ENCODE assay signal across 1 cellular context in genomic region chr10:105973912-105974311, GRCh38.
TF ChIP-seq lines count a peak whose summit lies in the region.

No MANE protein-coding gene starts in this region.

TF ChIP-seq in H1, 55 proteins besides CTCF, POLR2A, EP300 and RAD21:
- TF ChIP-seq RFX5 (IDR thresholded peaks at IDR 0.05; ENCODE audit: borderline replicate concordance, low read depth, low read length) (no peak), EGR1 (IDR thresholded peaks at IDR 0.05; ENCODE audit: borderline replicate concordance, low read depth, low read length) (no peak), TEAD4 (IDR thresholded peaks at IDR 0.05; ENCODE audit: low read depth, low read length) (no peak), KDM5A (IDR thresholded peaks at IDR 0.05; ENCODE audit: low read length) (no peak), POLR2AphosphoS5 (IDR thresholded peaks at IDR 0.05; ENCODE audit: low read depth, low read length) (no peak), ATF2 (IDR thresholded peaks at IDR 0.05; ENCODE audit: low read length) (no peak), TCF12 (IDR thresholded peaks at IDR 0.05; ENCODE audit: low read depth, low read length) (no peak), MAFK (IDR thresholded peaks at IDR 0.05; ENCODE audit: low read depth, low read length) (no peak), JUN (IDR thresholded peaks at IDR 0.05; ENCODE audit: low read depth, low read length) (no peak), CTBP2 (IDR thresholded peaks at IDR 0.05; ENCODE audit: borderline replicate concordance, insufficient read depth, insufficient read length, low read length) (no peak), NANOG (IDR thresholded peaks at IDR 0.05; ENCODE audit: insufficient read depth, low read depth, low read length, poor library complexity, severe bottlenecking) (no peak), JUND (IDR thresholded peaks at IDR 0.05; ENCODE audit: low read length) (no peak), EZH2 (IDR thresholded peaks at IDR 0.05; ENCODE audit: low read depth, low read length, severe bottlenecking) (no peak), BRCA1 (IDR thresholded peaks at IDR 0.05; ENCODE audit: low read depth, low read length) (no peak), KDM4A (IDR thresholded peaks at IDR 0.05; ENCODE audit: low read depth, low read length, severe bottlenecking) (no peak)
- TF ChIP-seq, protein P1, sequence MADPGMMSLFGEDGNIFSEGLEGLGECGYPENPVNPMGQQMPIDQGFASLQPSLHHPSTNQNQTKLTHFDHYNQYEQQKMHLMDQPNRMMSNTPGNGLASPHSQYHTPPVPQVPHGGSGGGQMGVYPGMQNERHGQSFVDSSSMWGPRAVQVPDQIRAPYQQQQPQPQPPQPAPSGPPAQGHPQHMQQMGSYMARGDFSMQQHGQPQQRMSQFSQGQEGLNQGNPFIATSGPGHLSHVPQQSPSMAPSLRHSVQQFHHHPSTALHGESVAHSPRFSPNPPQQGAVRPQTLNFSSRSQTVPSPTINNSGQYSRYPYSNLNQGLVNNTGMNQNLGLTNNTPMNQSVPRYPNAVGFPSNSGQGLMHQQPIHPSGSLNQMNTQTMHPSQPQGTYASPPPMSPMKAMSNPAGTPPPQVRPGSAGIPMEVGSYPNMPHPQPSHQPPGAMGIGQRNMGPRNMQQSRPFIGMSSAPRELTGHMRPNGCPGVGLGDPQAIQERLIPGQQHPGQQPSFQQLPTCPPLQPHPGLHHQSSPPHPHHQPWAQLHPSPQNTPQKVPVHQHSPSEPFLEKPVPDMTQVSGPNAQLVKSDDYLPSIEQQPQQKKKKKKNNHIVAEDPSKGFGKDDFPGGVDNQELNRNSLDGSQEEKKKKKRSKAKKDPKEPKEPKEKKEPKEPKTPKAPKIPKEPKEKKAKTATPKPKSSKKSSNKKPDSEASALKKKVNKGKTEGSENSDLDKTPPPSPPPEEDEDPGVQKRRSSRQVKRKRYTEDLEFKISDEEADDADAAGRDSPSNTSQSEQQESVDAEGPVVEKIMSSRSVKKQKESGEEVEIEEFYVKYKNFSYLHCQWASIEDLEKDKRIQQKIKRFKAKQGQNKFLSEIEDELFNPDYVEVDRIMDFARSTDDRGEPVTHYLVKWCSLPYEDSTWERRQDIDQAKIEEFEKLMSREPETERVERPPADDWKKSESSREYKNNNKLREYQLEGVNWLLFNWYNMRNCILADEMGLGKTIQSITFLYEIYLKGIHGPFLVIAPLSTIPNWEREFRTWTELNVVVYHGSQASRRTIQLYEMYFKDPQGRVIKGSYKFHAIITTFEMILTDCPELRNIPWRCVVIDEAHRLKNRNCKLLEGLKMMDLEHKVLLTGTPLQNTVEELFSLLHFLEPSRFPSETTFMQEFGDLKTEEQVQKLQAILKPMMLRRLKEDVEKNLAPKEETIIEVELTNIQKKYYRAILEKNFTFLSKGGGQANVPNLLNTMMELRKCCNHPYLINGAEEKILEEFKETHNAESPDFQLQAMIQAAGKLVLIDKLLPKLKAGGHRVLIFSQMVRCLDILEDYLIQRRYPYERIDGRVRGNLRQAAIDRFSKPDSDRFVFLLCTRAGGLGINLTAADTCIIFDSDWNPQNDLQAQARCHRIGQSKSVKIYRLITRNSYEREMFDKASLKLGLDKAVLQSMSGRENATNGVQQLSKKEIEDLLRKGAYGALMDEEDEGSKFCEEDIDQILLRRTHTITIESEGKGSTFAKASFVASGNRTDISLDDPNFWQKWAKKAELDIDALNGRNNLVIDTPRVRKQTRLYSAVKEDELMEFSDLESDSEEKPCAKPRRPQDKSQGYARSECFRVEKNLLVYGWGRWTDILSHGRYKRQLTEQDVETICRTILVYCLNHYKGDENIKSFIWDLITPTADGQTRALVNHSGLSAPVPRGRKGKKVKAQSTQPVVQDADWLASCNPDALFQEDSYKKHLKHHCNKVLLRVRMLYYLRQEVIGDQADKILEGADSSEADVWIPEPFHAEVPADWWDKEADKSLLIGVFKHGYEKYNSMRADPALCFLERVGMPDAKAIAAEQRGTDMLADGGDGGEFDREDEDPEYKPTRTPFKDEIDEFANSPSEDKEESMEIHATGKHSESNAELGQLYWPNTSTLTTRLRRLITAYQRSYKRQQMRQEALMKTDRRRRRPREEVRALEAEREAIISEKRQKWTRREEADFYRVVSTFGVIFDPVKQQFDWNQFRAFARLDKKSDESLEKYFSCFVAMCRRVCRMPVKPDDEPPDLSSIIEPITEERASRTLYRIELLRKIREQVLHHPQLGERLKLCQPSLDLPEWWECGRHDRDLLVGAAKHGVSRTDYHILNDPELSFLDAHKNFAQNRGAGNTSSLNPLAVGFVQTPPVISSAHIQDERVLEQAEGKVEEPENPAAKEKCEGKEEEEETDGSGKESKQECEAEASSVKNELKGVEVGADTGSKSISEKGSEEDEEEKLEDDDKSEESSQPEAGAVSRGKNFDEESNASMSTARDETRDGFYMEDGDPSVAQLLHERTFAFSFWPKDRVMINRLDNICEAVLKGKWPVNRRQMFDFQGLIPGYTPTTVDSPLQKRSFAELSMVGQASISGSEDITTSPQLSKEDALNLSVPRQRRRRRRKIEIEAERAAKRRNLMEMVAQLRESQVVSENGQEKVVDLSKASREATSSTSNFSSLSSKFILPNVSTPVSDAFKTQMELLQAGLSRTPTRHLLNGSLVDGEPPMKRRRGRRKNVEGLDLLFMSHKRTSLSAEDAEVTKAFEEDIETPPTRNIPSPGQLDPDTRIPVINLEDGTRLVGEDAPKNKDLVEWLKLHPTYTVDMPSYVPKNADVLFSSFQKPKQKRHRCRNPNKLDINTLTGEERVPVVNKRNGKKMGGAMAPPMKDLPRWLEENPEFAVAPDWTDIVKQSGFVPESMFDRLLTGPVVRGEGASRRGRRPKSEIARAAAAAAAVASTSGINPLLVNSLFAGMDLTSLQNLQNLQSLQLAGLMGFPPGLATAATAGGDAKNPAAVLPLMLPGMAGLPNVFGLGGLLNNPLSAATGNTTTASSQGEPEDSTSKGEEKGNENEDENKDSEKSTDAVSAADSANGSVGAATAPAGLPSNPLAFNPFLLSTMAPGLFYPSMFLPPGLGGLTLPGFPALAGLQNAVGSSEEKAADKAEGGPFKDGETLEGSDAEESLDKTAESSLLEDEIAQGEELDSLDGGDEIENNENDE (IDR thresholded peaks at IDR 0.05; ENCODE audit: insufficient replicate concordance, low read length) = no peak
- TF ChIP-seq, protein P2, sequence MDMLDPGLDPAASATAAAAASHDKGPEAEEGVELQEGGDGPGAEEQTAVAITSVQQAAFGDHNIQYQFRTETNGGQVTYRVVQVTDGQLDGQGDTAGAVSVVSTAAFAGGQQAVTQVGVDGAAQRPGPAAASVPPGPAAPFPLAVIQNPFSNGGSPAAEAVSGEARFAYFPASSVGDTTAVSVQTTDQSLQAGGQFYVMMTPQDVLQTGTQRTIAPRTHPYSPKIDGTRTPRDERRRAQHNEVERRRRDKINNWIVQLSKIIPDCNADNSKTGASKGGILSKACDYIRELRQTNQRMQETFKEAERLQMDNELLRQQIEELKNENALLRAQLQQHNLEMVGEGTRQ (IDR thresholded peaks at IDR 0.05; ENCODE audit: low read length) = no peak
- TF ChIP-seq, protein P3, sequence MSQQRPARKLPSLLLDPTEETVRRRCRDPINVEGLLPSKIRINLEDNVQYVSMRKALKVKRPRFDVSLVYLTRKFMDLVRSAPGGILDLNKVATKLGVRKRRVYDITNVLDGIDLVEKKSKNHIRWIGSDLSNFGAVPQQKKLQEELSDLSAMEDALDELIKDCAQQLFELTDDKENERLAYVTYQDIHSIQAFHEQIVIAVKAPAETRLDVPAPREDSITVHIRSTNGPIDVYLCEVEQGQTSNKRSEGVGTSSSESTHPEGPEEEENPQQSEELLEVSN (IDR thresholded peaks at IDR 0.05) = no peak
TF ChIP-seq in H1: peak in this region for 0.
